ENCODE assay signal across 20 cellular contexts in genomic region chr12:74535536-74535935, GRCh38. TPM values are rescaled to one million over a fixed set of nuclear protein-coding genes. Genes with fewer than 3 reads are reported as not detected.
A peak's percentile ranks its signal among the peaks of the same experiment; 100 is the strongest.
DNase-seq lines count a peak whose midpoint lies in the region; TF ChIP-seq lines count a peak whose summit lies in the region.
"Had no signal": no experiment of that assay in that cellular context is flagged by ENCODE, and none has a peak within 500 bp of the region (broad histone marks: within the 10 kb centered on the region; RNA-seq: fewer than 3 reads in every experiment).

No MANE protein-coding gene starts in this region.

- no peaks in the 10 kb centered on the region for H3K27me3 ChIP-seq in fibroblast of lung (ENCODE audit: control insufficient read depth, insufficient read depth, low read length)

- H3K4me1 ChIP-seq in fibroblast of lung (ENCODE audit: control insufficient read depth, extremely low read depth, insufficient read depth, low read length) = peaks cover 8% of the 10 kb centered on the region

- H3K4me3 ChIP-seq in fibroblast of lung (replicated peaks in 1 of 4; ENCODE audit: control extremely low read depth in 1 of 4, insufficient read depth in 1 of 4, low read depth in 3 of 4, low read length in 4 of 4) = no peak overlapping the region
- H3K4me3 ChIP-seq: left lung, SJSA1, smooth muscle cell had no signal

- no peak for TF ChIP-seq CTCF in fibroblast of lung (conservative IDR thresholded peaks at IDR 0.05 in 1 of 2, IDR thresholded peaks at IDR 0.05 in 1 of 2; ENCODE audit: low read depth in 1 of 2, low read length in 2 of 2)
- TF ChIP-seq CTCF in HFFc6 (IDR thresholded peaks at IDR 0.05) = no peak

- H2AFZ ChIP-seq in fibroblast of lung (ENCODE audit: low read length) = peak overlapping the region; percentile 10

- no peak overlapping the region for H3K9ac ChIP-seq in fibroblast of lung (ENCODE audit: insufficient read depth, low read length)

- no peaks in the 10 kb centered on the region for H4K20me1 ChIP-seq in fibroblast of lung (ENCODE audit: control insufficient read depth, extremely low read depth, insufficient read depth, low read length)

- no peaks in the 10 kb centered on the region for H3K9me3 ChIP-seq in fibroblast of lung (ENCODE audit: control insufficient read depth, insufficient read depth, low read depth, low read length)
- H3K9me3 ChIP-seq: left lung, SJSA1 had no signal

- H3K4me2 ChIP-seq in fibroblast of lung (ENCODE audit: extremely low read depth, insufficient read depth, low read length) = no peak overlapping the region
- H3K4me2 ChIP-seq: smooth muscle cell had no signal

- no peak overlapping the region for H3K27ac Mint-ChIP-seq in HFFc6
- H3K27ac Mint-ChIP-seq: effector memory CD8-positive, alpha-beta T cell had no signal

- no peak overlapping the region for H3K4me3 Mint-ChIP-seq in HFFc6
- H3K4me3 Mint-ChIP-seq: effector memory CD8-positive, alpha-beta T cell had no signal

- no peaks in the 10 kb centered on the region; the same call in 1 of the 2 replicates for H3K9me3 Mint-ChIP-seq in HFFc6
- H3K9me3 Mint-ChIP-seq: effector memory CD8-positive, alpha-beta T cell had no signal

- no peaks in the 10 kb centered on the region; the same call in 1 of the 2 replicates for H3K27me3 Mint-ChIP-seq in HFFc6 (ENCODE audit: insufficient read depth)
- H3K27me3 Mint-ChIP-seq: effector memory CD8-positive, alpha-beta T cell had no signal

- H3K36me3 ChIP-seq in fibroblast of lung (ENCODE audit: control insufficient read depth, insufficient read depth, low read length) = no peaks in the 10 kb centered on the region

- peaks cover 28% of the 10 kb centered on the region for H3K4me1 Mint-ChIP-seq in HFFc6 (ENCODE audit: low read depth)

- peaks cover 29% of the 10 kb centered on the region for H3K36me3 Mint-ChIP-seq in HFFc6 (ENCODE audit: low read depth)

- in situ Hi-C loops in KBM-7 (cut with MboI; ENCODE audit: low pct_unique_long_range_greater_than_20kb, low sequenced_read_pairs) = no loop called here

- no peak overlapping the region for H3K27ac ChIP-seq in fibroblast of lung (ENCODE audit: insufficient read depth, low read length)
- H3K27ac ChIP-seq: 22Rv1, left lung, SJSA1 had no signal

- peaks cover 28% of the 10 kb centered on the region for H3K79me2 ChIP-seq in fibroblast of lung (ENCODE audit: control insufficient read depth, insufficient read depth, low read length)

- DNase-seq in SKM-1 treated with dmso at 0.1 percent for 144 hours (lab: John Stamatoyannopoulos, UW; ENCODE audit: unreplicated experiment) = peak; percentile 39
- no peak for DNase-seq in SKM-1 (lab: John Stamatoyannopoulos, UW; ENCODE audit: unreplicated experiment)
- DNase-seq in KBM-7 = peak; percentile 88
- DNase-seq in OCI-M1 (lab: John Stamatoyannopoulos, UW) = peak; percentile 30
- DNase-seq in fibroblast of lung (ENCODE audit: low read depth in 2 of 2) = no peak
- DNase-seq in DMS53 (lab: John Stamatoyannopoulos, UW) = no peak
- no peak for DNase-seq in HFFc6
- no peak for DNase-seq in GM03348 (ENCODE audit: low spot score)
- DNase-seq: activated CD4-positive, CD25-positive, alpha-beta regulatory T cell treated with anti-CD3 and anti-CD28 coated beads, Interleukin-2, amount 50 U/mL, for 72 hours; activated naive CD4-positive, alpha-beta T cell treated with Interleukin-2 at 50 U/mL for 16 hours; C1 segment of cervical spinal cord; effector memory CD8-positive, alpha-beta T cell; GDM1; glutamatergic neuron; left lung; NCI-H524 treated with DMSO at 0.1 percent for 48 hours; stimulated activated CD4-positive, alpha-beta T cell treated with anti-CD3 and anti-CD28 coated beads, Interleukin-4, amount 100 ng/mL, for 4 hours had no signal

RNA-seq across cellular contexts. Expression of gene ATXN7L3B, which starts 2.1 kb away (rescaled TPM):
- total RNA-seq in fibroblast of lung = 22.3 and 23.0 TPM in 2 replicates
- 21.7 and 30.5 TPM in 2 replicates for polyA plus RNA-seq in fibroblast of lung
- polyA plus RNA-seq in fibroblast of lung (2012) = 13.8 and 18.7 TPM in 2 replicates
- 10.4 and 16.6 TPM in 2 replicates for polyA minus RNA-seq in fibroblast of lung (ENCODE audit: low replicate concordance)
- total RNA-seq in HFFc6 (2021; fragmentation: NEBNext Ultra II Directional; extraction: Animal tissue kit (Norgen Biotek cat#: 25700)) = 10 to 100 TPM; 18.3 to 24.0 (median 20.5) TPM

Comparison
In these comparisons a context has a peak if more than half of its experiments do, and no peak if none do; other contexts are left out.
1. DNase-seq: peak in SKM-1 treated with dmso at 0.1 percent for 144 hours (single experiment), KBM-7 (single experiment) and OCI-M1 (single experiment); none in SKM-1 (single experiment), fibroblast of lung (0 of 2), DMS53 (single experiment), HFFc6 (single experiment) and GM03348 (single experiment).